Comparison of ENCODE assay signal across 18 cellular contexts in genomic region chr17:32917081-32917480, GRCh38. TPM values are rescaled to one million over a fixed set of nuclear protein-coding genes. Genes with fewer than 3 reads are reported as not detected.
A peak's percentile ranks its signal among the peaks of the same experiment; 100 is the strongest.
DNase-seq lines count a peak whose midpoint lies in the region; TF ChIP-seq lines count a peak whose summit lies in the region.
"Had no signal": no experiment of that assay in that cellular context is flagged by ENCODE, and none has a peak within 500 bp of the region (broad histone marks: within the 10 kb centered on the region; RNA-seq: fewer than 3 reads in every experiment).

No MANE protein-coding gene starts in this region.

- H3K9me3 Mint-ChIP-seq in activated CD4-positive, alpha-beta memory T cell treated with anti-CD3 and anti-CD28 coated beads, Interleukin-2, amount 10 ng/mL, durations not matched to agents 7 days and 5 days = no peaks in the 10 kb centered on the region
- H3K9me3 Mint-ChIP-seq in activated CD4-positive, alpha-beta memory T cell treated with anti-CD3 and anti-CD28 coated beads for 36 hours = no peaks in the 10 kb centered on the region
- H3K9me3 Mint-ChIP-seq in type B pancreatic cell = no peaks in the 10 kb centered on the region
- H3K9me3 Mint-ChIP-seq: CD8-positive, alpha-beta T cell had no signal

- CTCF ChIA-PET in activated CD4-positive, alpha-beta memory T cell treated with anti-CD3 and anti-CD28 coated beads, Interleukin-2, amount 10 ng/mL, durations not matched to agents 7 days and 5 days (lab: Charles Lee) = interaction anchor here (2.7 to 2.9 kb wide), 2 partner anchors 19 to 40 kb away, joined by 21 to 28 read pairs; partner anchors contain the start of gene MYO1D
- CTCF ChIA-PET in activated CD4-positive, alpha-beta memory T cell treated with anti-CD3 and anti-CD28 coated beads for 36 hours (lab: Charles Lee) = interaction anchor here (1.2 to 3.8 kb wide), 4 partner anchors 19 to 40 kb away, joined by 4 to 43 read pairs (median 6); partner anchors contain the start of gene MYO1D

- TF ChIP-seq CTCF in type B pancreatic cell (conservative IDR thresholded peaks at IDR 0.05) = no peak

- no peaks in the 10 kb centered on the region for H3K27me3 Mint-ChIP-seq in activated CD4-positive, alpha-beta memory T cell treated with anti-CD3 and anti-CD28 coated beads, Interleukin-2, amount 10 ng/mL, durations not matched to agents 7 days and 5 days
- H3K27me3 Mint-ChIP-seq in activated CD4-positive, alpha-beta memory T cell treated with anti-CD3 and anti-CD28 coated beads for 36 hours = peaks cover 4% of the 10 kb centered on the region
- no peaks in the 10 kb centered on the region for H3K27me3 Mint-ChIP-seq in type B pancreatic cell

- H3K4me3 Mint-ChIP-seq in activated CD4-positive, alpha-beta memory T cell treated with anti-CD3 and anti-CD28 coated beads, Interleukin-2, amount 10 ng/mL, durations not matched to agents 7 days and 5 days = no peak overlapping the region
- H3K4me3 Mint-ChIP-seq in activated CD4-positive, alpha-beta memory T cell treated with anti-CD3 and anti-CD28 coated beads for 36 hours = no peak overlapping the region
- H3K4me3 Mint-ChIP-seq in type B pancreatic cell = no peak overlapping the region
- H3K4me3 Mint-ChIP-seq: CD8-positive, alpha-beta T cell had no signal

- H3K4me1 Mint-ChIP-seq in activated CD4-positive, alpha-beta memory T cell treated with anti-CD3 and anti-CD28 coated beads, Interleukin-2, amount 10 ng/mL, durations not matched to agents 7 days and 5 days = peaks cover 51% of the 10 kb centered on the region
- H3K4me1 Mint-ChIP-seq in activated CD4-positive, alpha-beta memory T cell treated with anti-CD3 and anti-CD28 coated beads for 36 hours (ENCODE audit: low read depth) = peaks cover 41% of the 10 kb centered on the region
- peaks cover 6% of the 10 kb centered on the region for H3K4me1 Mint-ChIP-seq in type B pancreatic cell (ENCODE audit: unreplicated experiment)

- POLR2A ChIA-PET in activated CD4-positive, alpha-beta memory T cell treated with anti-CD3 and anti-CD28 coated beads, Interleukin-2, amount 10 ng/mL, durations not matched to agents 7 days and 5 days (lab: Charles Lee) = interaction anchor here (0.6 to 3.4 kb wide), 3 partner anchors 11 to 449 kb away, joined by 3 to 14 read pairs (median 6); partner anchors contain the start of genes MYO1D and TMEM98
- POLR2A ChIA-PET in activated CD4-positive, alpha-beta memory T cell treated with anti-CD3 and anti-CD28 coated beads for 36 hours (lab: Charles Lee) = no interaction called here

- no peaks in the 10 kb centered on the region for H3K36me3 Mint-ChIP-seq in activated CD4-positive, alpha-beta memory T cell treated with anti-CD3 and anti-CD28 coated beads, Interleukin-2, amount 10 ng/mL, durations not matched to agents 7 days and 5 days (ENCODE audit: low read depth)
- H3K36me3 Mint-ChIP-seq in activated CD4-positive, alpha-beta memory T cell treated with anti-CD3 and anti-CD28 coated beads for 36 hours = no peaks in the 10 kb centered on the region
- H3K36me3 Mint-ChIP-seq in type B pancreatic cell = no peaks in the 10 kb centered on the region
- H3K36me3 Mint-ChIP-seq: CD8-positive, alpha-beta T cell had no signal

- no peak for DNase-seq in activated CD4-positive, alpha-beta memory T cell treated with anti-CD3 and anti-CD28 coated beads, Interleukin-2, amount 10 ng/mL, durations not matched to agents 7 days and 5 days
- no peak for DNase-seq in activated CD4-positive, alpha-beta memory T cell treated with anti-CD3 and anti-CD28 coated beads for 36 hours
- DNase-seq in NCI-H226 = peak; percentile 33
- DNase-seq in glomerular visceral epithelial cell (ENCODE audit: extremely low spot score) = peak; percentile 34
- peak; percentile 20 for DNase-seq in type B pancreatic cell (ENCODE audit: extremely low spot score, unreplicated experiment)
- no peak for DNase-seq in SHP77 (lab: John Stamatoyannopoulos, UW)
- DNase-seq in nucleus accumbens (lab: John Stamatoyannopoulos, UW) = no peak
- DNase-seq: AML-193; C1 segment of cervical spinal cord; CD8-positive, alpha-beta T cell; DND-41; Karpas-422; MV-4-11; NCI-H1105 treated with DMSO at 0.1 percent for 48 hours; NCI-H2029 treated with DMSO at 0.1 percent for 48 hours; NCI-H345; NCI-H774 had no signal

- intact Hi-C loops in activated CD4-positive, alpha-beta memory T cell treated with anti-CD3 and anti-CD28 coated beads for 36 hours (cut with micrococcal nuclease) = loop anchor here (10.0 kb wide), 2 partner anchors 262 to 392 kb away; no protein-coding TSS in a partner anchor

- H3K27ac Mint-ChIP-seq in activated CD4-positive, alpha-beta memory T cell treated with anti-CD3 and anti-CD28 coated beads, Interleukin-2, amount 10 ng/mL, durations not matched to agents 7 days and 5 days = peak overlapping the region; percentile 71
- no peak overlapping the region for H3K27ac Mint-ChIP-seq in activated CD4-positive, alpha-beta memory T cell treated with anti-CD3 and anti-CD28 coated beads for 36 hours
- H3K27ac Mint-ChIP-seq in type B pancreatic cell = no peak overlapping the region
- H3K27ac Mint-ChIP-seq: CD8-positive, alpha-beta T cell had no signal

RNA-seq across cellular contexts. Expression of gene TMEM98, which starts 10.9 kb away (rescaled TPM):
- total RNA-seq in activated CD4-positive, alpha-beta memory T cell treated with anti-CD3 and anti-CD28 coated beads, Interleukin-2, amount 10 ng/mL, durations not matched to agents 7 days and 5 days = 1 to 10 TPM; 2.7 to 4.4 TPM
- 1 to 10 TPM; 1.1 to 2.2 TPM for total RNA-seq in activated CD4-positive, alpha-beta memory T cell treated with anti-CD3 and anti-CD28 coated beads for 36 hours
- total RNA-seq in type B pancreatic cell (ENCODE audit: low replicate concordance) = 87.0 and 161 TPM in 2 replicates
- total RNA-seq: A172; CD8-positive, alpha-beta T cell had no signal

RNA-seq across cellular contexts. Expression of gene MYO1D, which starts 40.2 kb away (rescaled TPM):
- total RNA-seq in activated CD4-positive, alpha-beta memory T cell treated with anti-CD3 and anti-CD28 coated beads, Interleukin-2, amount 10 ng/mL, durations not matched to agents 7 days and 5 days = 10 to 100 TPM in 1 of 2 experiments, 1 to 10 TPM in 1; 8.3 to 11.1 TPM
- 10 to 100 TPM; 13.5 to 18.9 TPM for total RNA-seq in activated CD4-positive, alpha-beta memory T cell treated with anti-CD3 and anti-CD28 coated beads for 36 hours
- total RNA-seq in type B pancreatic cell (ENCODE audit: low replicate concordance) = 24.9 and 46.7 TPM in 2 replicates

Comparison
In these comparisons a context has a peak if more than half of its experiments do, and no peak if none do; other contexts are left out.
1. DNase-seq: peak in NCI-H226 (single experiment), glomerular visceral epithelial cell (single experiment) and type B pancreatic cell (single experiment); none in activated CD4-positive, alpha-beta memory T cell treated with anti-CD3 and anti-CD28 coated beads, Interleukin-2, amount 10 ng/mL, durations not matched to agents 7 days and 5 days (single experiment), activated CD4-positive, alpha-beta memory T cell treated with anti-CD3 and anti-CD28 coated beads for 36 hours (single experiment), SHP77 (0 of 2) and nucleus accumbens (0 of 56).
2. RNA of gene TMEM98, which starts 10.9 kb away (total RNA-seq): 87.0 to 161 TPM in type B pancreatic cell; 2.7 to 4.4 TPM in activated CD4-positive, alpha-beta memory T cell treated with anti-CD3 and anti-CD28 coated beads, Interleukin-2, amount 10 ng/mL, durations not matched to agents 7 days and 5 days and 1.1 to 2.2 TPM in activated CD4-positive, alpha-beta memory T cell treated with anti-CD3 and anti-CD28 coated beads for 36 hours; every median in the first group is over 10 times any median in the second.